3 cellular contexts compared by ENCODE assay signal in genomic region chr5:127308325-127308724, GRCh38. TPM values are rescaled to one million over a fixed set of nuclear protein-coding genes. Genes with fewer than 3 reads are reported as not detected.
"Had no signal": no experiment of that assay in that cellular context is flagged by ENCODE, and none has a peak within 500 bp of the region (broad histone marks: within the 10 kb centered on the region; RNA-seq: fewer than 3 reads in every experiment).

No MANE protein-coding gene starts in this region.

RNA-seq across cellular contexts. Expression of gene MEGF10, which starts 17.7 kb away (rescaled TPM):
- total RNA-seq: MCF 10A, OCI-LY7, PC-3 had no signal
